1 cellular context compared by ENCODE assay signal in the genomic region with DNA sequence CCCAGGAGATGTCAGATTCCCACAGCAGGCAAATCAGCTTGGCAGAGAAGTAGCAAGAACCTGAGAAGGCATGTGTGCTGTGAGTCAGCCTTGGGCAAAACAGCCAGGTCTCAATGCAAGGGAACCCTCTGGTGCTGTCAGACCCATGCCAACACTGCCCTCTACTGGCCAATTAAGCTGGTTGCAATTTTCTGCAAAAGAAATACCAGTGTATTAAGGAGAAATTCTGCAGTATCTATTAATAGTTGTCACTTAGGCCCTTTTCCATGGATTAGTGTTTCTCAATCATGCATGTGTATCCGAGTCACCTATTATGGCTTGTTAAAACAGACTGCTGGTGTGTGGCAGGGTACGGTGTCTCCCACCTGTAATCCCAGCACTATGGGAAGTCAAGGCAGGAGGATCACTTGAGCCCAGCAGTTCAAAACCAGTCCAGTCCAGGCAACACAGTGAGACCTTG.
A peak's percentile ranks its signal among the peaks of the same experiment; 100 is the strongest.
TF ChIP-seq lines count a peak whose summit lies in the region.

No MANE protein-coding gene starts in this region.

TF ChIP-seq in HEK293, 187 proteins besides CTCF, POLR2A, EP300 and RAD21 (continued from another document):
- TF ChIP-seq, protein P1, sequence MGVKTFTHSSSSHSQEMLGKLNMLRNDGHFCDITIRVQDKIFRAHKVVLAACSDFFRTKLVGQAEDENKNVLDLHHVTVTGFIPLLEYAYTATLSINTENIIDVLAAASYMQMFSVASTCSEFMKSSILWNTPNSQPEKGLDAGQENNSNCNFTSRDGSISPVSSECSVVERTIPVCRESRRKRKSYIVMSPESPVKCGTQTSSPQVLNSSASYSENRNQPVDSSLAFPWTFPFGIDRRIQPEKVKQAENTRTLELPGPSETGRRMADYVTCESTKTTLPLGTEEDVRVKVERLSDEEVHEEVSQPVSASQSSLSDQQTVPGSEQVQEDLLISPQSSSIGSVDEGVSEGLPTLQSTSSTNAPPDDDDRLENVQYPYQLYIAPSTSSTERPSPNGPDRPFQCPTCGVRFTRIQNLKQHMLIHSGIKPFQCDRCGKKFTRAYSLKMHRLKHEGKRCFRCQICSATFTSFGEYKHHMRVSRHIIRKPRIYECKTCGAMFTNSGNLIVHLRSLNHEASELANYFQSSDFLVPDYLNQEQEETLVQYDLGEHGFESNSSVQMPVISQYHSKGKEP (tag by site-specific recombination; IDR thresholded peaks at IDR 0.05): no peak
- TF ChIP-seq ZFHX2 (tag by site-specific recombination; conservative IDR thresholded peaks at IDR 0.05) (no peak), ZNF654 (tag by site-specific recombination; IDR thresholded peaks at IDR 0.05; ENCODE audit: low read depth) (peak; percentile 95), ZNF341 (tag by site-specific recombination; IDR thresholded peaks at IDR 0.05; ENCODE audit: low read depth) (no peak), MYNN (tag by site-specific recombination; IDR thresholded peaks at IDR 0.05; ENCODE audit: borderline replicate concordance) (no peak), ZNF621 (tag by site-specific recombination; IDR thresholded peaks at IDR 0.05) (no peak), ZNF2 (tag by site-specific recombination; IDR thresholded peaks at IDR 0.05) (peak; percentile 90), ZBTB17 (tag by site-specific recombination; IDR thresholded peaks at IDR 0.05) (0 out of 2 replicates have a peak, but pooled peaks have one; percentile 20), TCF7L2 (IDR thresholded peaks at IDR 0.05; ENCODE audit: borderline replicate concordance, low read depth, low read length) (no peak), PRDM1 (tag by site-specific recombination; IDR thresholded peaks at IDR 0.05) (no peak), ZNF785 (tag by site-specific recombination; IDR thresholded peaks at IDR 0.05) (no peak), ZNF19 (tag by site-specific recombination; IDR thresholded peaks at IDR 0.05; ENCODE audit: low read depth) (no peak), ZNF660 (tag by site-specific recombination; IDR thresholded peaks at IDR 0.05) (peak; percentile 71; the same call in 1 of the 2 replicates), ZNF37A (tag by site-specific recombination; IDR thresholded peaks at IDR 0.05) (no peak), ZIC2 (tag by site-specific recombination; IDR thresholded peaks at IDR 0.05) (no peak)
- TF ChIP-seq, protein P2, sequence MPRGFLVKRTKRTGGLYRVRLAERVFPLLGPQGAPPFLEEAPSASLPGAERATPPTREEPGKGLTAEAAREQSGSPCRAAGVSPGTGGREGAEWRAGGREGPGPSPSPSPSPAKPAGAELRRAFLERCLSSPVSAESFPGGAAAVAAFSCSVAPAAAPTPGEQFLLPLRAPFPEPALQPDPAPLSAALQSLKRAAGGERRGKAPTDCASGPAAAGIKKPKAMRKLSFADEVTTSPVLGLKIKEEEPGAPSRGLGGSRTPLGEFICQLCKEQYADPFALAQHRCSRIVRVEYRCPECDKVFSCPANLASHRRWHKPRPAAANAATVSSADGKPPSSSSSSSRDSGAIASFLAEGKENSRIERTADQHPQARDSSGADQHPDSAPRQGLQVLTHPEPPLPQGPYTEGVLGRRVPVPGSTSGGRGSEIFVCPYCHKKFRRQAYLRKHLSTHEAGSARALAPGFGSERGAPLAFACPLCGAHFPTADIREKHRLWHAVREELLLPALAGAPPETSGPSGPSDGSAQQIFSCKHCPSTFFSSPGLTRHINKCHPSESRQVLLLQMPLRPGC (tag by site-specific recombination; IDR thresholded peaks at IDR 0.05): no peak
- TF ChIP-seq, protein P3, sequence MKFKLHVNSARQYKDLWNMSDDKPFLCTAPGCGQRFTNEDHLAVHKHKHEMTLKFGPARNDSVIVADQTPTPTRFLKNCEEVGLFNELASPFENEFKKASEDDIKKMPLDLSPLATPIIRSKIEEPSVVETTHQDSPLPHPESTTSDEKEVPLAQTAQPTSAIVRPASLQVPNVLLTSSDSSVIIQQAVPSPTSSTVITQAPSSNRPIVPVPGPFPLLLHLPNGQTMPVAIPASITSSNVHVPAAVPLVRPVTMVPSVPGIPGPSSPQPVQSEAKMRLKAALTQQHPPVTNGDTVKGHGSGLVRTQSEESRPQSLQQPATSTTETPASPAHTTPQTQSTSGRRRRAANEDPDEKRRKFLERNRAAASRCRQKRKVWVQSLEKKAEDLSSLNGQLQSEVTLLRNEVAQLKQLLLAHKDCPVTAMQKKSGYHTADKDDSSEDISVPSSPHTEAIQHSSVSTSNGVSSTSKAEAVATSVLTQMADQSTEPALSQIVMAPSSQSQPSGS (tag by site-specific recombination; IDR thresholded peaks at IDR 0.05; ENCODE audit: low read depth): no peak
